ENCODE assay signal across 12 cellular contexts in genomic region chr3:174330303-174330702, GRCh38.
A peak's percentile ranks its signal among the peaks of the same experiment; 100 is the strongest.
DNase-seq lines count a peak whose midpoint lies in the region; ATAC-seq and TF ChIP-seq lines count a peak whose summit lies in the region.
"Had no signal": no experiment of that assay in that cellular context is flagged by ENCODE, and none has a peak within 500 bp of the region (broad histone marks: within the 10 kb centered on the region; RNA-seq: fewer than 3 reads in every experiment).

No MANE protein-coding gene starts in this region.

- H3K4me1 ChIP-seq in Panc1 (ENCODE audit: control insufficient read depth, insufficient read depth, low read length) (no peaks in the 10 kb centered on the region), skeletal muscle satellite cell (ENCODE audit: control insufficient read depth, insufficient read depth, low read length) (peaks cover 36% of the 10 kb centered on the region)

- H3K27ac ChIP-seq in Panc1 (ENCODE audit: low read length): no peak overlapping the region

- ATAC-seq in Panc1 (peak; percentile 62; the same call in 1 of the 2 replicates), GM21526 (IDR thresholded peaks at IDR 0.05; ENCODE audit: low FRiP score, unreplicated experiment) (no peak), GM18907 (IDR thresholded peaks at IDR 0.05; ENCODE audit: unreplicated experiment) (no peak), HG03354 (IDR thresholded peaks at IDR 0.05; ENCODE audit: poor library complexity, severe bottlenecking, unreplicated experiment) (no peak)

- no peak overlapping the region for H3K4me3 ChIP-seq in Panc1 (ENCODE audit: low read depth in 2 of 2, low read length in 2 of 2)
- peak overlapping the region; percentile 7 for H3K4me3 ChIP-seq in skeletal muscle satellite cell (ENCODE audit: low read length)

- peak overlapping the region; percentile 58 for H3K9ac ChIP-seq in skeletal muscle satellite cell (ENCODE audit: low read depth, low read length)

- TF ChIP-seq CTCF in Panc1 (IDR thresholded peaks at IDR 0.05): no peak

- H3K27me3 ChIP-seq in Panc1 (ENCODE audit: control insufficient read depth, insufficient read depth, low read length) (no peaks in the 10 kb centered on the region), skeletal muscle satellite cell (ENCODE audit: control insufficient read depth, insufficient read depth, low read length) (no peaks in the 10 kb centered on the region)

- DNase-seq in GM04504 (ENCODE audit: low read depth): peak; percentile 75
- DNase-seq in Panc1 (ENCODE audit: low read depth, low spot score): no peak
- DNase-seq in fibroblast of gingiva (ENCODE audit: low read depth): peak; percentile 81
- DNase-seq: activated B cell treated with CpG ODN at 0.5 μM for 24 hours; activated T-cell treated with anti-CD3 and anti-CD28 coated beads, Interleukin-2, amount 50 U/mL, for 48 hours; caudate nucleus; Right ventricle myocardium superior; stimulated activated naive CD4-positive, alpha-beta T cell had no signal

- H3K36me3 ChIP-seq in Panc1 (ENCODE audit: control insufficient read depth, insufficient read depth, low read length): no peaks in the 10 kb centered on the region
- no peaks in the 10 kb centered on the region for H3K36me3 ChIP-seq in skeletal muscle satellite cell (ENCODE audit: insufficient read depth, low read length)

- no peaks in the 10 kb centered on the region for H3K9me3 ChIP-seq in Panc1 (ENCODE audit: control insufficient read depth, insufficient read depth, low read depth, low read length)
- no peaks in the 10 kb centered on the region for H3K9me3 ChIP-seq in skeletal muscle satellite cell (replicated peaks; ENCODE audit: low read length)

- intact Hi-C loops in Panc1 (cut with micrococcal nuclease; ENCODE audit: unreplicated experiment): no loop called here

- in situ Hi-C loops in Panc1 (cut with HindIII; ENCODE audit: low pct_unique_long_range_greater_than_20kb, low sequenced_read_pairs): no loop called here

- H3K4me2 ChIP-seq in skeletal muscle satellite cell (ENCODE audit: low read length): peak overlapping the region; percentile 69

- CTCF ChIA-PET in Panc1 (lab: Charles Lee): no interaction called here

- POLR2A ChIA-PET in Panc1 (lab: Charles Lee): no interaction called here

- no TSS peak for BruUV-seq in Panc1 (replicated peaks; lab: Mats Ljungman, UMichigan)
